37 cellular contexts compared by ENCODE assay signal in the genomic region with DNA sequence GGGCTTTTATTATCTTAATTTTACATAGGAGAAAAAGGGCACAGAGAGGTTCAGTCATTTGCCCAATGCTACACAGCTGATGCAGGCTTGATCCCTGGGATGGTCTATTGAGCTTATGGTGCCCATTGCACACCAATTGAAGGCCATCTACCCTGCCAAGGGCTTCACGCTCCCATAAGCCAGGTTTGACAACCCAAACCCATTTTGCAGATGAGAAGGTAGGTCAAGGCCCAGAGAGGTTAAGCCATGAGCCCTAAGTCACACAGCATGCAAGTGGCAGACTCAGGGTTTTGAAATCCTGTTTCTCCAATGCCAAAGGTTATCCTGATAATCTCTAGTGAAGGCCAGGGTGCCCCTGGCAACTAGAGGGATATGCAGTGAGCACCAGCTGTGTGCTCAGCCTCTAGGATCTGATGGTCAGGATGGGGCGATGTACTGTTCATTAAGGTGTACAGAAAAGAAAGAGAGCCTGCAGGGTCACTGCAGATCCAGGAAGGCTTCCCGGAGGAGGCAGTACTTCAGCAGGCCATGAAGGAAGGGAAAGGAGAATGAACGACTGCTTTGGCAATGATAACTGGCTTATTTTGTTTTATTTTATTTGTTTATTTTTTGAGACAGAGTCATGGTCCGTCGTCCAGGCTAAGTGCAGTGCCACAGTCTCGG. TPM values are rescaled to one million over a fixed set of nuclear protein-coding genes. Genes with fewer than 3 reads are reported as not detected.
"Had no signal": no experiment of that assay in that cellular context is flagged by ENCODE, and none has a peak within 500 bp of the region (broad histone marks: within the 10 kb centered on the region; RNA-seq: fewer than 3 reads in every experiment).

No MANE protein-coding gene starts in this region.

- H3K4me1 ChIP-seq: adrenal gland, breast epithelium, colonic mucosa, esophagus squamous epithelium, gastroesophageal sphincter, heart right ventricle had no signal

- H2AFZ ChIP-seq: hepatocyte had no signal

- H3K27ac ChIP-seq: adrenal gland, breast epithelium, cardiac muscle cell, colonic mucosa, epithelial cell of prostate, esophagus squamous epithelium, gastroesophageal sphincter, heart right ventricle, hepatocyte had no signal

- H3K27me3 ChIP-seq: adrenal gland, colonic mucosa, hepatocyte had no signal

- H3K4me3 ChIP-seq: adrenal gland, breast epithelium, cardiac muscle cell, colonic mucosa, esophagus squamous epithelium, gastroesophageal sphincter, heart right ventricle, hepatocyte had no signal

- FAIRE-seq: endometrium, endothelial cell of umbilical vein had no signal

- H3K36me3 ChIP-seq: adrenal gland, breast epithelium, cardiac muscle cell, colonic mucosa, esophagus squamous epithelium, gastroesophageal sphincter, heart right ventricle had no signal

- H3K79me2 ChIP-seq: hepatocyte had no signal

- H3K9me3 ChIP-seq: adrenal gland, breast epithelium, colonic mucosa, esophagus squamous epithelium, gastroesophageal sphincter, heart right ventricle had no signal

- DNase-seq: activated CD4-positive, alpha-beta memory T cell treated with anti-CD3 and anti-CD28 coated beads for 36 hours; activated CD4-positive, alpha-beta T cell treated with anti-CD3 and anti-CD28 coated beads for 36 hours; activated CD4-positive, alpha-beta T cell treated with anti-CD3 and anti-CD28 coated beads, Interleukin-2, amount 10 ng/mL, durations not matched to agents 24 days and 14 days; activated CD4-positive, CD25-positive, alpha-beta regulatory T cell; activated CD4-positive, CD25-positive, alpha-beta regulatory T cell treated with anti-CD3 and anti-CD28 coated beads, Interleukin-2, amount 50 U/mL, for 72 hours; activated CD8-positive, alpha-beta memory T cell treated with anti-CD3 and anti-CD28 coated beads, Interleukin-2, amount 10 ng/mL, durations not matched to agents 7 days and 5 days; activated CD8-positive, alpha-beta memory T cell treated with anti-CD3 and anti-CD28 coated beads, Interleukin-2, amount 50 U/mL, for 4 hours; activated CD8-positive, alpha-beta T cell treated with anti-CD3 and anti-CD28 coated beads, Interleukin-2, amount 10 ng/mL, durations not matched to agents 7 days and 5 days; activated effector memory CD4-positive, alpha-beta T cell treated with anti-CD3 and anti-CD28 coated beads, Interleukin-2, amount 50 U/mL, for 16 hours; activated naive CD4-positive, alpha-beta T cell treated with anti-CD3 and anti-CD28 coated beads for 36 hours; activated naive CD8-positive, alpha-beta T cell treated with anti-CD3 and anti-CD28 coated beads for 36 hours; activated naive CD8-positive, alpha-beta T cell treated with anti-CD3 and anti-CD28 coated beads, Interleukin-2, amount 50 U/mL, for 24 hours; activated T-cell treated with anti-CD3 and anti-CD28 coated beads, Interleukin-2, amount 50 U/mL, for 1 hour; activated T-cell treated with anti-CD3 and anti-CD28 coated beads, Interleukin-2, amount 50 U/mL, for 48 hours; adrenal gland; amygdala; aorta; central memory CD4-positive, alpha-beta T cell; cerebellar nuclear complex; colonic mucosa; effector CD8-positive, alpha-beta T cell; esophagus squamous epithelium; foreskin melanocyte; heart right ventricle had no signal

- H3K4me2 ChIP-seq: hepatocyte had no signal

- ATAC-seq: activated CD4-positive, alpha-beta T cell treated with anti-CD3 and anti-CD28 coated beads for 36 hours; activated CD8-positive, alpha-beta memory T cell treated with anti-CD3 and anti-CD28 coated beads, Interleukin-2, amount 10 ng/mL, durations not matched to agents 7 days and 5 days; activated CD8-positive, alpha-beta T cell treated with anti-CD3 and anti-CD28 coated beads, Interleukin-2, amount 10 ng/mL, durations not matched to agents 7 days and 5 days; activated naive CD8-positive, alpha-beta T cell treated with anti-CD3 and anti-CD28 coated beads, Interleukin-2, amount 50 U/mL, for 24 hours; gastroesophageal sphincter; heart right ventricle had no signal

RNA-seq across cellular contexts. Expression of a gene that starts 8.1 kb away (rescaled TPM):
- total RNA-seq: activated CD4-positive, alpha-beta memory T cell treated with anti-CD3 and anti-CD28 coated beads for 36 hours; activated CD4-positive, alpha-beta T cell treated with anti-CD3 and anti-CD28 coated beads for 36 hours; activated CD4-positive, alpha-beta T cell treated with anti-CD3 and anti-CD28 coated beads, Interleukin-2, amount 10 ng/mL, durations not matched to agents 24 days and 14 days; activated CD8-positive, alpha-beta memory T cell treated with anti-CD3 and anti-CD28 coated beads for 36 hours; activated naive CD4-positive, alpha-beta T cell treated with anti-CD3 and anti-CD28 coated beads for 36 hours; activated naive CD8-positive, alpha-beta T cell treated with anti-CD3 and anti-CD28 coated beads for 36 hours; aorta; breast epithelium; cardiac muscle cell; dermis microvascular lymphatic vessel endothelial cell; endothelial cell of umbilical vein; esophagus squamous epithelium; fibroblast of villous mesenchyme; gastroesophageal sphincter; glomerular endothelial cell; heart right ventricle had no signal
- polyA plus RNA-seq: cardiac muscle cell, endothelial cell of umbilical vein, esophagus, fibroblast of lung had no signal
